In the genomic region with DNA sequence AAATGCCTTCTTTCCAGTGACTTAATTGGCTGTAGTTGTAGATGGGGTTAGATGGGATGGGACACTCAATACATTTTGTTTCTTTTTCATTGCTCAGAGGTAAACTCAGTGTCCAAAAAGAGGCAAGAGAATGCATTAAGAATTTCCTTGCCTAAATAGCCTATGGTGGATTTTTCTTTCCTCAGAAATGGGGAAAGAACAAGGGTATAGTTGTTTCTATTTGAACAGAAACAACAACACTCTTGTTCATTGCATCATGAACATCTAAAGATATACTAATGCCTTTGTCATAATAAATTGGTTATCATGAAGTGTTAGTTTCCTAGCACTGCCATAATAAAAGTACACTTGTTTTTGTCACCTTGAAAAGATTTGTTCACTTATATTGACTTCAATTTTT, we compare ENCODE assay signal across 34 cellular contexts. TPM values are rescaled to one million over a fixed set of nuclear protein-coding genes. Genes with fewer than 3 reads are reported as not detected.
"Had no signal": no experiment of that assay in that cellular context is flagged by ENCODE, and none has a peak within 500 bp of the region (broad histone marks: within the 10 kb centered on the region; RNA-seq: fewer than 3 reads in every experiment).

No MANE protein-coding gene starts in this region.

- H3K36me3 ChIP-seq: stomach, suprapubic skin, thoracic aorta, thyroid gland, tibial artery, tibial nerve, transverse colon, upper lobe of left lung, upper lobe of right lung, uterus, vagina had no signal

- ATAC-seq: stimulated activated effector memory CD8-positive, alpha-beta T cell treated with anti-CD3 and anti-CD28 coated beads, Interleukin-12 subunit alpha, Interleukin-12 subunit beta, amount 100 ng/mL, for 72 hours; stimulated activated memory B cell treated with anti-CD40 and anti-IgM and Interleukin-4, amounts not matched to agents 10 μg/mL and 1 μg/mL and 100 μg/mL, for 72 hours; stimulated activated naive B cell treated with anti-CD40 and anti-IgM and Interleukin-4, amounts not matched to agents 10 μg/mL and 1 μg/mL and 100 μg/mL, for 72 hours; stimulated activated naive CD8-positive, alpha-beta T cell treated with anti-CD3 and anti-CD28 coated beads, Interleukin-15, amount 100 ng/mL, for 72 hours; stimulated activated naive CD8-positive, alpha-beta T cell treated with anti-CD3 and anti-CD28 coated beads, Interleukin-15, Interleukin-2, amounts not matched to agents 100 U/mL and 50 U/mL, for 24 hours; upper lobe of right lung had no signal

- FAIRE-seq: urothelium cell line had no signal

- H3K4me1 ChIP-seq: stomach, suprapubic skin, testis, thyroid gland, tibial artery, tibial nerve, transverse colon, upper lobe of left lung, upper lobe of right lung, uterus, vagina had no signal

- H3K9me3 ChIP-seq: suprapubic skin, testis, thoracic aorta, thyroid gland, transverse colon, upper lobe of right lung, uterus, vagina had no signal

- H3K4me3 ChIP-seq: stomach, suprapubic skin, testis, thoracic aorta, thyroid gland, tibial artery, tibial nerve, transverse colon, upper lobe of left lung, upper lobe of right lung, uterus, vagina had no signal

- H3K27me3 Mint-ChIP-seq: stimulated activated memory B cell treated with anti-CD40 and anti-IgM and Interleukin-4, amounts not matched to agents 10 μg/mL and 1 μg/mL and 100 μg/mL, for 72 hours; type B pancreatic cell had no signal

- H3K27ac Mint-ChIP-seq: stimulated activated effector memory CD8-positive, alpha-beta T cell treated with anti-CD3 and anti-CD28 coated beads, Interleukin-12 subunit alpha, Interleukin-12 subunit beta, amount 100 ng/mL, for 72 hours; stimulated activated memory B cell treated with anti-CD40 and anti-IgM and Interleukin-4, amounts not matched to agents 10 μg/mL and 1 μg/mL and 100 μg/mL, for 72 hours; stimulated activated naive B cell treated with anti-CD40 and anti-IgM and Interleukin-4, amounts not matched to agents 10 μg/mL and 1 μg/mL and 100 μg/mL, for 72 hours; stimulated activated naive CD8-positive, alpha-beta T cell treated with anti-CD3 and anti-CD28 coated beads, Interleukin-15, amount 100 ng/mL, for 72 hours; stimulated activated naive CD8-positive, alpha-beta T cell treated with anti-CD3 and anti-CD28 coated beads, Interleukin-15, Interleukin-2, amounts not matched to agents 100 ng/mL and 50 ng/mL, for 24 hours; type B pancreatic cell had no signal

- H3K36me3 Mint-ChIP-seq: stimulated activated effector memory CD8-positive, alpha-beta T cell treated with anti-CD3 and anti-CD28 coated beads, Interleukin-12 subunit alpha, Interleukin-12 subunit beta, amount 100 ng/mL, for 72 hours; stimulated activated memory B cell treated with anti-CD40 and anti-IgM and Interleukin-4, amounts not matched to agents 10 μg/mL and 1 μg/mL and 100 μg/mL, for 72 hours; stimulated activated naive B cell treated with anti-CD40 and anti-IgM and Interleukin-4, amounts not matched to agents 10 μg/mL and 1 μg/mL and 100 μg/mL, for 72 hours; type B pancreatic cell had no signal

- H3K4me3 Mint-ChIP-seq: stimulated activated effector memory CD8-positive, alpha-beta T cell treated with anti-CD3 and anti-CD28 coated beads, Interleukin-12 subunit alpha, Interleukin-12 subunit beta, amount 100 ng/mL, for 72 hours; stimulated activated memory B cell treated with anti-CD40 and anti-IgM and Interleukin-4, amounts not matched to agents 10 μg/mL and 1 μg/mL and 100 μg/mL, for 72 hours; stimulated activated naive B cell treated with anti-CD40 and anti-IgM and Interleukin-4, amounts not matched to agents 10 μg/mL and 1 μg/mL and 100 μg/mL, for 72 hours; stimulated activated naive CD8-positive, alpha-beta T cell treated with anti-CD3 and anti-CD28 coated beads, Interleukin-15, amount 100 ng/mL, for 72 hours; stimulated activated naive CD8-positive, alpha-beta T cell treated with anti-CD3 and anti-CD28 coated beads, Interleukin-15, Interleukin-2, amounts not matched to agents 100 ng/mL and 50 ng/mL, for 24 hours; type B pancreatic cell had no signal

- H3K27ac ChIP-seq: stomach, suprapubic skin, testis, thoracic aorta, thyroid gland, tibial artery, tibial nerve, transverse colon, upper lobe of left lung, upper lobe of right lung, uterus, vagina had no signal

- DNase-seq: stimulated activated CD4-positive, alpha-beta T cell treated with anti-CD3 and anti-CD28 coated beads, Interleukin-2, amount 100 ng/mL, for 48 hours; stimulated activated CD4-positive, alpha-beta T cell treated with anti-CD3 and anti-CD28 coated beads, Interleukin-4, amount 100 ng/mL, for 1 hour; stimulated activated CD4-positive, alpha-beta T cell treated with anti-CD3 and anti-CD28 coated beads, Interleukin-4, amount 100 ng/mL, for 24 hours; stimulated activated CD4-positive, alpha-beta T cell treated with anti-CD3 and anti-CD28 coated beads, Interleukin-4, amount 100 ng/mL, for 4 hours; stimulated activated CD8-positive, alpha-beta memory T cell treated with anti-CD3 and anti-CD28 coated beads, Interleukin-4, amount 100 ng/mL, for 48 hours; stimulated activated naive B cell treated with anti-CD40 and anti-IgM and Interleukin-4, amounts not matched to agents 10 μg/mL and 1 μg/mL and 100 μg/mL, for 72 hours; stimulated activated naive CD4-positive, alpha-beta T cell; stimulated activated naive CD4-positive, alpha-beta T cell treated with Interleukin-2 at 50 U/mL for 16 hours; stimulated activated naive CD8-positive, alpha-beta T cell treated with anti-CD3 and anti-CD28 coated beads, Interleukin-15, amount 100 ng/mL, for 72 hours; stimulated activated naive CD8-positive, alpha-beta T cell treated with anti-CD3 and anti-CD28 coated beads, Interleukin-15, Interleukin-2, amounts not matched to agents 100 U/mL and 50 U/mL, for 24 hours; stomach; substantia nigra; testis; thyroid gland; tibial artery; transverse colon; trophoblast cell; upper lobe of left lung; upper lobe of right lung; uterus had no signal

- H3K4me1 Mint-ChIP-seq: stimulated activated effector memory CD8-positive, alpha-beta T cell treated with anti-CD3 and anti-CD28 coated beads, Interleukin-12 subunit alpha, Interleukin-12 subunit beta, amount 100 ng/mL, for 72 hours; stimulated activated memory B cell treated with anti-CD40 and anti-IgM and Interleukin-4, amounts not matched to agents 10 μg/mL and 1 μg/mL and 100 μg/mL, for 72 hours; stimulated activated naive B cell treated with anti-CD40 and anti-IgM and Interleukin-4, amounts not matched to agents 10 μg/mL and 1 μg/mL and 100 μg/mL, for 72 hours; stimulated activated naive CD8-positive, alpha-beta T cell treated with anti-CD3 and anti-CD28 coated beads, Interleukin-15, amount 100 ng/mL, for 72 hours had no signal

- H3K9me3 Mint-ChIP-seq: stimulated activated naive CD8-positive, alpha-beta T cell treated with anti-CD3 and anti-CD28 coated beads, Interleukin-15, amount 100 ng/mL, for 72 hours; stimulated activated naive CD8-positive, alpha-beta T cell treated with anti-CD3 and anti-CD28 coated beads, Interleukin-15, Interleukin-2, amounts not matched to agents 100 ng/mL and 50 ng/mL, for 24 hours; type B pancreatic cell had no signal

- H3K27me3 ChIP-seq: suprapubic skin, testis, thyroid gland, tibial nerve, transverse colon, upper lobe of left lung, upper lobe of right lung, uterus, vagina had no signal

RNA-seq across cellular contexts. Expression of gene DEFB123, which starts 14.6 kb away (rescaled TPM):
- total RNA-seq: stomach, subcutaneous adipose tissue, suprapubic skin, temporal lobe, thoracic aorta, tibial nerve, transverse colon, upper lobe of left lung, upper lobe of right lung, ureter, urinary bladder, uterus, vagina had no signal
- polyA plus RNA-seq: stomach, thymus, urinary bladder had no signal

RNA-seq across cellular contexts. Expression of gene DEFB121, which starts 19.8 kb away (rescaled TPM):
- total RNA-seq: stomach, subcutaneous adipose tissue, suprapubic skin, temporal lobe, thoracic aorta, thyroid gland, tibial nerve, transverse colon, upper lobe of left lung, upper lobe of right lung, ureter, urinary bladder, uterus, vagina had no signal
- polyA plus RNA-seq: stomach, thymus, urinary bladder had no signal

RNA-seq across cellular contexts. Expression of gene DEFB119, which starts 35.4 kb away (rescaled TPM):
- total RNA-seq: stomach, subcutaneous adipose tissue, suprapubic skin, temporal lobe, thoracic aorta, tibial nerve, transverse colon, upper lobe of left lung, upper lobe of right lung, ureter, urinary bladder, uterus, vagina had no signal
- polyA plus RNA-seq: stomach, thymus, urinary bladder had no signal

RNA-seq across cellular contexts. Expression of gene DEFB124, which starts 49.1 kb away (rescaled TPM):
- total RNA-seq: subcutaneous adipose tissue, suprapubic skin, temporal lobe, testis, thoracic aorta, thyroid gland, tibial nerve, transverse colon, upper lobe of left lung, upper lobe of right lung, urinary bladder, vagina had no signal

RNA-seq across cellular contexts. Expression of gene REM1, which starts 49.3 kb away (rescaled TPM):
- total RNA-seq: temporal lobe had no signal
